ENCODE assay signal across 8 cellular contexts in genomic region chr18:79396431-79397287, GRCh38. TPM values are rescaled to one million over a fixed set of nuclear protein-coding genes. Genes with fewer than 3 reads are reported as not detected.
A peak's percentile ranks its signal among the peaks of the same experiment; 100 is the strongest.
DNase-seq lines count a peak whose midpoint lies in the region; ATAC-seq, FAIRE-seq and TF ChIP-seq lines count a peak whose summit lies in the region.

No MANE protein-coding gene starts in this region.

- WGBS in urinary bladder: 9% methylated on average over 69 of the region's 69 CpGs

- peak overlapping the region; percentile 12 for H3K4me3 ChIP-seq in CD8-positive, alpha-beta memory T cell (ENCODE audit: low read length)
- H3K4me3 ChIP-seq in HAP-1: peak overlapping the region; percentile 48
- H3K4me3 ChIP-seq in duodenal mucosa (ENCODE audit: low read depth in 1 of 2, low read length in 2 of 2): peak overlapping the region; percentile 29 to 48
- H3K4me3 ChIP-seq in urinary bladder (ENCODE audit: low read depth, low read length): peak overlapping the region; percentile 60

- no peak overlapping the region for H3K9ac ChIP-seq in duodenal mucosa (ENCODE audit: low read depth in 1 of 2, low read length in 2 of 2)

- peak overlapping the region in 6 of 7 donors; percentile 33 to 84 (median 64) for H3K4me3 Mint-ChIP-seq in CD8-positive, alpha-beta memory T cell

- peak overlapping the region in 1 of 8 donors; percentile 75 for H3K27ac Mint-ChIP-seq in CD8-positive, alpha-beta memory T cell

- H3K9me3 Mint-ChIP-seq in CD8-positive, alpha-beta memory T cell: no peaks in the 10 kb centered on the region

- H3K4me1 ChIP-seq in CD8-positive, alpha-beta memory T cell (ENCODE audit: insufficient read depth, low read length): peaks cover 28% of the 10 kb centered on the region
- H3K4me1 ChIP-seq in HAP-1 (peaks cover 16% of the 10 kb centered on the region), duodenal mucosa (ENCODE audit: control insufficient read depth in 1 of 2, insufficient read depth in 2 of 2, low read length in 2 of 2) (peaks cover 10 to 22% of the 10 kb centered on the region in 2 donors), urinary bladder (ENCODE audit: insufficient read depth) (peaks cover 7% of the 10 kb centered on the region)

- H3K9me3 ChIP-seq in CD8-positive, alpha-beta memory T cell (ENCODE audit: low read length): no peaks in the 10 kb centered on the region
- H3K9me3 ChIP-seq in HAP-1 (no peaks in the 10 kb centered on the region), duodenal mucosa (ENCODE audit: control insufficient read depth in 1 of 2, low read length in 2 of 2) (no peaks in the 10 kb centered on the region)

- peak in 4 of 5 donors; percentile 28 to 58 (median 32) for DNase-seq in CD8-positive, alpha-beta memory T cell
- peak in 1 of 2 experiments; percentile 64 for DNase-seq in HAP-1 (ENCODE audit: low spot score in 2 of 2)
- peak; percentile 36 for DNase-seq in midbrain (lab: John Stamatoyannopoulos, UW)
- DNase-seq in HTR-8/SVneo (ENCODE audit: insufficient read length, low spot score): no peak
- DNase-seq in cortex of kidney (lab: John Stamatoyannopoulos, UW): no peak

- peaks cover 22 to 45% (median 39%) of the 10 kb centered on the region in 3 donors for H3K4me1 Mint-ChIP-seq in CD8-positive, alpha-beta memory T cell

- in situ Hi-C loops in HAP-1 (cut with MboI; ENCODE audit: low sequenced_read_pairs): no loop called here

- no peaks in the 10 kb centered on the region for H3K36me3 ChIP-seq in CD8-positive, alpha-beta memory T cell (ENCODE audit: insufficient read depth, low read length)
- no peaks in the 10 kb centered on the region for H3K36me3 ChIP-seq in HAP-1 (replicated peaks)
- no peaks in the 10 kb centered on the region for H3K36me3 ChIP-seq in duodenal mucosa (ENCODE audit: control insufficient read depth in 1 of 2, insufficient read depth in 2 of 2, low read length in 2 of 2)
- H3K36me3 ChIP-seq in urinary bladder (ENCODE audit: insufficient read depth): no peaks in the 10 kb centered on the region

- H3K36me3 Mint-ChIP-seq in CD8-positive, alpha-beta memory T cell: peaks cover 0 to 8% (median 1%) of the 10 kb centered on the region in 3 donors

- no peak overlapping the region for H3K27ac ChIP-seq in CD8-positive, alpha-beta memory T cell (ENCODE audit: low read depth, low read length)
- no peak overlapping the region for H3K27ac ChIP-seq in duodenal mucosa (ENCODE audit: low read depth, low read length)
- H3K27ac ChIP-seq in urinary bladder (ENCODE audit: low read depth): no peak overlapping the region

- ATAC-seq in SK-N-SH treated with all-trans-retinoic acid at 6 μM for 48 hours: 0 out of 3 replicates have a peak, but pooled peaks have one; percentile 10

- no peak for FAIRE-seq in HTR-8/SVneo (lab: Jason Lieb, UNC)

- CTCF ChIA-PET in CD8-positive, alpha-beta memory T cell (lab: Charles Lee): interaction anchor here (0.8 to 2.6 kb wide), 9 partner anchors 9 to 134 kb away, joined by 3 to 8 read pairs (median 4); no protein-coding TSS in a partner anchor

- H3K27me3 ChIP-seq in CD8-positive, alpha-beta memory T cell (ENCODE audit: insufficient read depth, low read length, poor library complexity, severe bottlenecking): peaks cover 6% of the 10 kb centered on the region
- no peaks in the 10 kb centered on the region for H3K27me3 ChIP-seq in HAP-1 (ENCODE audit: low read depth)
- peaks cover 15 to 38% of the 10 kb centered on the region in 2 donors for H3K27me3 ChIP-seq in duodenal mucosa (ENCODE audit: control insufficient read depth in 1 of 2, insufficient read depth in 2 of 2, low read length in 2 of 2)

- peaks cover 13 to 15% of the 10 kb centered on the region in 2 donors for H3K27me3 Mint-ChIP-seq in CD8-positive, alpha-beta memory T cell

- POLR2A ChIA-PET in CD8-positive, alpha-beta memory T cell (lab: Charles Lee): interaction anchor here (0.6 kb wide), 1 partner anchor 9 kb away, joined by 3 read pairs; no protein-coding TSS in a partner anchor

TF ChIP-seq in SK-N-SH treated with all-trans-retinoic acid at 6 μM for 48 hours, 23 proteins besides CTCF, POLR2A, EP300 and RAD21:
- TF ChIP-seq RARB (CRISPR knock-in tag; IDR thresholded peaks at IDR 0.05) (no peak), OSR1 (CRISPR knock-in tag; IDR thresholded peaks at IDR 0.05) (no peak), ZC3H10 (CRISPR knock-in tag; IDR thresholded peaks at IDR 0.05) (no peak), PATZ1 (CRISPR knock-in tag; IDR thresholded peaks at IDR 0.05; ENCODE audit: borderline replicate concordance) (no peak), GLIS3 (CRISPR knock-in tag; IDR thresholded peaks at IDR 0.05) (no peak), TSHZ2 (CRISPR knock-in tag; IDR thresholded peaks at IDR 0.05) (no peak), ZNF70 (CRISPR knock-in tag; IDR thresholded peaks at IDR 0.05) (no peak)

RNA-seq across cellular contexts. Expression of gene NFATC1, which starts 0.9 kb away (rescaled TPM):
- 10 to 100 TPM; 45.9 to 46.7 TPM for total RNA-seq in CD8-positive, alpha-beta memory T cell
- polyA plus RNA-seq in CD8-positive, alpha-beta memory T cell: 36.7 TPM
- 11.3 TPM for total RNA-seq in urinary bladder
- polyA plus RNA-seq in urinary bladder: 8.5 TPM

Comparison
In these comparisons a context has a peak if more than half of its experiments do, and no peak if none do; other contexts are left out.
1. DNase-seq: peak in CD8-positive, alpha-beta memory T cell (4 of 5) and midbrain (single experiment); none in HTR-8/SVneo (single experiment) and cortex of kidney (single experiment).
2. Peak in every context shown above with its lines, with median percentiles within 50 percentile points of each other: H3K4me3 ChIP-seq.